In the genomic region with DNA sequence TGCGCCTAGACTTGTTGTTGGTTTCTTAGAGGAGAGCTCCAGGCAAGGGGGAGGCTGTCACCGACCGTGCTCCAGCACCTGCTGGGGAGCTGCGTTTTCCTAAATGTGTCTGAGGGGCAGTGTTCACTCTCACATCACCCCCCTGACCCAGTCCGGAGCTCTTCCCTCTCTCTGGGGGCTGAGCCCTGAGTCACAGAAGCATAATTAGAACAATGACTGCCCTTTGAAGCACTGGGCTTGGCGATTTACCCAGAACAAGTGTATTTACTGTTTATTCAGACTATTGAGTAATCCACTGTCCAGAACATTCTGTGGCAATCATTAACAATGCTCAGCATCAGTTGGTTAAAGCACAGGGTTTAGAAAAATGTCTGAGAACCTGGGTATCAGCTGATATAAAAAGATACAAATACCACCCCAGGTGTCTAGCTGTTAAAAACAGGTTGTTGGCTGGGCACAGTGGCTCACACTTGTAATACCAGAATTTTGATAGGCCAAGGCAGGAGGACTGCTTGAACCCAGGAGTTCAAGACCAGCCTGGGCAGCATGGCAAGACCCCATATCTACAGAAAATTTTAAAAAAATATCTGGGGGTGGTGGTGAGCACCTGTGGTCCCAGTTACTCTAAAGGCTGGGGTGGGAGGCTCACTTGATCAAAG, we compare ENCODE assay signal across 1 cellular context.
TF ChIP-seq lines count a peak whose summit lies in the region.

No MANE protein-coding gene starts in this region.

TF ChIP-seq in HepG2, 621 proteins besides CTCF, POLR2A, EP300 and RAD21 (continued from another document and continues in another):
- TF ChIP-seq, protein P1, sequence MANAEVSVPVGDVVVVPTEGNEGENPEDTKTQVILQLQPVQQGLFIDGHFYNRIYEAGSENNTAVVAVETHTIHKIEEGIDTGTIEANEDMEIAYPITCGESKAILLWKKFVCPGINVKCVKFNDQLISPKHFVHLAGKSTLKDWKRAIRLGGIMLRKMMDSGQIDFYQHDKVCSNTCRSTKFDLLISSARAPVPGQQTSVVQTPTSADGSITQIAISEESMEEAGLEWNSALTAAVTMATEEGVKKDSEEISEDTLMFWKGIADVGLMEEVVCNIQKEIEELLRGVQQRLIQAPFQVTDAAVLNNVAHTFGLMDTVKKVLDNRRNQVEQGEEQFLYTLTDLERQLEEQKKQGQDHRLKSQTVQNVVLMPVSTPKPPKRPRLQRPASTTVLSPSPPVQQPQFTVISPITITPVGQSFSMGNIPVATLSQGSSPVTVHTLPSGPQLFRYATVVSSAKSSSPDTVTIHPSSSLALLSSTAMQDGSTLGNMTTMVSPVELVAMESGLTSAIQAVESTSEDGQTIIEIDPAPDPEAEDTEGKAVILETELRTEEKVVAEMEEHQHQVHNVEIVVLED (CRISPR knock-in tag; IDR thresholded peaks at IDR 0.05; ENCODE audit: borderline replicate concordance) = no peak
- TF ChIP-seq ZNF30 (CRISPR knock-in tag; IDR thresholded peaks at IDR 0.05) (no peak), SALL2 (CRISPR knock-in tag; IDR thresholded peaks at IDR 0.05) (0 out of 2 replicates have a peak, but pooled peaks have one; percentile 45), ZNF12 (CRISPR knock-in tag; IDR thresholded peaks at IDR 0.05) (no peak), HDAC2 (CRISPR knock-in tag; IDR thresholded peaks at IDR 0.05) (peak; percentile 76), MAZ (IDR thresholded peaks at IDR 0.05; ENCODE audit: borderline replicate concordance, low read depth, low read length) (0 out of 2 replicates have a peak, but pooled peaks have one; percentile 33), MAZ (CRISPR knock-in tag; IDR thresholded peaks at IDR 0.05; ENCODE audit: low read depth) (no peak), HOXD1 (CRISPR knock-in tag; IDR thresholded peaks at IDR 0.05) (peak; percentile 50; the same call in 1 of the 2 replicates), ZNF607 (CRISPR knock-in tag; IDR thresholded peaks at IDR 0.05; ENCODE audit: borderline replicate concordance) (0 out of 2 replicates have a peak, but pooled peaks have one; percentile 30), ZNF431 (CRISPR knock-in tag; IDR thresholded peaks at IDR 0.05; ENCODE audit: borderline replicate concordance, low read depth) (peak; percentile 48; the same call in 1 of the 2 replicates), KLF6 (CRISPR knock-in tag; IDR thresholded peaks at IDR 0.05) (peak; percentile 67; the same call in 1 of the 2 replicates), FOXA3 (CRISPR knock-in tag; IDR thresholded peaks at IDR 0.05) (peak; percentile 93), SAP130 (CRISPR knock-in tag; IDR thresholded peaks at IDR 0.05; ENCODE audit: low read depth) (peak; percentile 68), TBL1XR1 (IDR thresholded peaks at IDR 0.05; ENCODE audit: borderline replicate concordance, low read length, partially characterized antibody) (peak; percentile 55), ZMYM3 (CRISPR knock-in tag; IDR thresholded peaks at IDR 0.05) (peak; percentile 76; the same call in 1 of the 2 replicates), CCAR2 (optimal IDR thresholded peaks at IDR 0.05; ENCODE audit: low read depth, low read length) (peak; percentile 39), ZNF17 (CRISPR knock-in tag; IDR thresholded peaks at IDR 0.05) (no peak), SAFB2 (CRISPR knock-in tag; IDR thresholded peaks at IDR 0.05; ENCODE audit: borderline replicate concordance, low read depth) (no peak), ZSCAN29 (CRISPR knock-in tag; conservative IDR thresholded peaks at IDR 0.05) (no peak), CENPBD1 (CRISPR knock-in tag; IDR thresholded peaks at IDR 0.05; ENCODE audit: borderline replicate concordance, low read depth) (no peak), ZNF24 (IDR thresholded peaks at IDR 0.05) (peak; percentile 64; the same call in 1 of the 2 replicates), PITX1 (CRISPR knock-in tag; IDR thresholded peaks at IDR 0.05) (0 out of 2 replicates have a peak, but pooled peaks have one; percentile 38), ZNF788 (CRISPR knock-in tag; IDR thresholded peaks at IDR 0.05; ENCODE audit: borderline replicate concordance) (peak; percentile 31; the same call in 1 of the 2 replicates), NFKBIZ (CRISPR knock-in tag; IDR thresholded peaks at IDR 0.05) (no peak), ZNF468 (CRISPR knock-in tag; IDR thresholded peaks at IDR 0.05) (no peak), ZNF549 (CRISPR knock-in tag; IDR thresholded peaks at IDR 0.05) (no peak), IRF1 (CRISPR knock-in tag; IDR thresholded peaks at IDR 0.05; ENCODE audit: low read depth) (no peak), ZNF567 (CRISPR knock-in tag; IDR thresholded peaks at IDR 0.05; ENCODE audit: borderline replicate concordance) (no peak), ZNF709 (CRISPR knock-in tag; IDR thresholded peaks at IDR 0.05) (no peak), RBFOX2 (IDR thresholded peaks at IDR 0.05; ENCODE audit: low read depth, low read length) (no peak), ZXDC (CRISPR knock-in tag; IDR thresholded peaks at IDR 0.05) (no peak), ZNF614 (CRISPR knock-in tag; IDR thresholded peaks at IDR 0.05; ENCODE audit: borderline replicate concordance) (0 out of 2 replicates have a peak, but pooled peaks have one; percentile 52), THAP11 (CRISPR knock-in tag; IDR thresholded peaks at IDR 0.05) (peak; percentile 76), ZNF816 (CRISPR knock-in tag; IDR thresholded peaks at IDR 0.05; ENCODE audit: borderline replicate concordance) (peak; percentile 83), ZNF644 (CRISPR knock-in tag; IDR thresholded peaks at IDR 0.05; ENCODE audit: low read depth) (peak; percentile 36; the same call in 1 of the 2 replicates), ERF (CRISPR knock-in tag; IDR thresholded peaks at IDR 0.05) (peak; percentile 39; the same call in 1 of the 2 replicates), CBX2 (IDR thresholded peaks at IDR 0.05; ENCODE audit: low read depth, low read length) (no peak), CBX2 (CRISPR knock-in tag; IDR thresholded peaks at IDR 0.05; ENCODE audit: low read depth) (no peak)
- TF ChIP-seq, protein P2, sequence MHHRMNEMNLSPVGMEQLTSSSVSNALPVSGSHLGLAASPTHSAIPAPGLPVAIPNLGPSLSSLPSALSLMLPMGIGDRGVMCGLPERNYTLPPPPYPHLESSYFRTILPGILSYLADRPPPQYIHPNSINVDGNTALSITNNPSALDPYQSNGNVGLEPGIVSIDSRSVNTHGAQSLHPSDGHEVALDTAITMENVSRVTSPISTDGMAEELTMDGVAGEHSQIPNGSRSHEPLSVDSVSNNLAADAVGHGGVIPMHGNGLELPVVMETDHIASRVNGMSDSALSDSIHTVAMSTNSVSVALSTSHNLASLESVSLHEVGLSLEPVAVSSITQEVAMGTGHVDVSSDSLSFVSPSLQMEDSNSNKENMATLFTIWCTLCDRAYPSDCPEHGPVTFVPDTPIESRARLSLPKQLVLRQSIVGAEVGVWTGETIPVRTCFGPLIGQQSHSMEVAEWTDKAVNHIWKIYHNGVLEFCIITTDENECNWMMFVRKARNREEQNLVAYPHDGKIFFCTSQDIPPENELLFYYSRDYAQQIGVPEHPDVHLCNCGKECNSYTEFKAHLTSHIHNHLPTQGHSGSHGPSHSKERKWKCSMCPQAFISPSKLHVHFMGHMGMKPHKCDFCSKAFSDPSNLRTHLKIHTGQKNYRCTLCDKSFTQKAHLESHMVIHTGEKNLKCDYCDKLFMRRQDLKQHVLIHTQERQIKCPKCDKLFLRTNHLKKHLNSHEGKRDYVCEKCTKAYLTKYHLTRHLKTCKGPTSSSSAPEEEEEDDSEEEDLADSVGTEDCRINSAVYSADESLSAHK (CRISPR knock-in tag; IDR thresholded peaks at IDR 0.05; ENCODE audit: borderline replicate concordance) = no peak
- TF ChIP-seq, protein P3, sequence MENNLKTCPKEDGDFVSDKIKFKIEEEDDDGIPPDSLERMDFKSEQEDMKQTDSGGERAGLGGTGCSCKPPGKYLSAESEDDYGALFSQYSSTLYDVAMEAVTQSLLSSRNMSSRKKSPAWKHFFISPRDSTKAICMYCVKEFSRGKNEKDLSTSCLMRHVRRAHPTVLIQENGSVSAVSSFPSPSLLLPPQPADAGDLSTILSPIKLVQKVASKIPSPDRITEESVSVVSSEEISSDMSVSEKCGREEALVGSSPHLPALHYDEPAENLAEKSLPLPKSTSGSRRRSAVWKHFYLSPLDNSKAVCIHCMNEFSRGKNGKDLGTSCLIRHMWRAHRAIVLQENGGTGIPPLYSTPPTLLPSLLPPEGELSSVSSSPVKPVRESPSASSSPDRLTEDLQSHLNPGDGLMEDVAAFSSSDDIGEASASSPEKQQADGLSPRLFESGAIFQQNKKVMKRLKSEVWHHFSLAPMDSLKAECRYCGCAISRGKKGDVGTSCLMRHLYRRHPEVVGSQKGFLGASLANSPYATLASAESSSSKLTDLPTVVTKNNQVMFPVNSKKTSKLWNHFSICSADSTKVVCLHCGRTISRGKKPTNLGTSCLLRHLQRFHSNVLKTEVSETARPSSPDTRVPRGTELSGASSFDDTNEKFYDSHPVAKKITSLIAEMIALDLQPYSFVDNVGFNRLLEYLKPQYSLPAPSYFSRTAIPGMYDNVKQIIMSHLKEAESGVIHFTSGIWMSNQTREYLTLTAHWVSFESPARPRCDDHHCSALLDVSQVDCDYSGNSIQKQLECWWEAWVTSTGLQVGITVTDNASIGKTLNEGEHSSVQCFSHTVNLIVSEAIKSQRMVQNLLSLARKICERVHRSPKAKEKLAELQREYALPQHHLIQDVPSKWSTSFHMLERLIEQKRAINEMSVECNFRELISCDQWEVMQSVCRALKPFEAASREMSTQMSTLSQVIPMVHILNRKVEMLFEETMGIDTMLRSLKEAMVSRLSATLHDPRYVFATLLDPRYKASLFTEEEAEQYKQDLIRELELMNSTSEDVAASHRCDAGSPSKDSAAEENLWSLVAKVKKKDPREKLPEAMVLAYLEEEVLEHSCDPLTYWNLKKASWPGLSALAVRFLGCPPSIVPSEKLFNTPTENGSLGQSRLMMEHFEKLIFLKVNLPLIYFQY (CRISPR knock-in tag; IDR thresholded peaks at IDR 0.05; ENCODE audit: borderline replicate concordance) = peak; percentile 88; the same call in 1 of the 2 replicates
- TF ChIP-seq, protein P4, sequence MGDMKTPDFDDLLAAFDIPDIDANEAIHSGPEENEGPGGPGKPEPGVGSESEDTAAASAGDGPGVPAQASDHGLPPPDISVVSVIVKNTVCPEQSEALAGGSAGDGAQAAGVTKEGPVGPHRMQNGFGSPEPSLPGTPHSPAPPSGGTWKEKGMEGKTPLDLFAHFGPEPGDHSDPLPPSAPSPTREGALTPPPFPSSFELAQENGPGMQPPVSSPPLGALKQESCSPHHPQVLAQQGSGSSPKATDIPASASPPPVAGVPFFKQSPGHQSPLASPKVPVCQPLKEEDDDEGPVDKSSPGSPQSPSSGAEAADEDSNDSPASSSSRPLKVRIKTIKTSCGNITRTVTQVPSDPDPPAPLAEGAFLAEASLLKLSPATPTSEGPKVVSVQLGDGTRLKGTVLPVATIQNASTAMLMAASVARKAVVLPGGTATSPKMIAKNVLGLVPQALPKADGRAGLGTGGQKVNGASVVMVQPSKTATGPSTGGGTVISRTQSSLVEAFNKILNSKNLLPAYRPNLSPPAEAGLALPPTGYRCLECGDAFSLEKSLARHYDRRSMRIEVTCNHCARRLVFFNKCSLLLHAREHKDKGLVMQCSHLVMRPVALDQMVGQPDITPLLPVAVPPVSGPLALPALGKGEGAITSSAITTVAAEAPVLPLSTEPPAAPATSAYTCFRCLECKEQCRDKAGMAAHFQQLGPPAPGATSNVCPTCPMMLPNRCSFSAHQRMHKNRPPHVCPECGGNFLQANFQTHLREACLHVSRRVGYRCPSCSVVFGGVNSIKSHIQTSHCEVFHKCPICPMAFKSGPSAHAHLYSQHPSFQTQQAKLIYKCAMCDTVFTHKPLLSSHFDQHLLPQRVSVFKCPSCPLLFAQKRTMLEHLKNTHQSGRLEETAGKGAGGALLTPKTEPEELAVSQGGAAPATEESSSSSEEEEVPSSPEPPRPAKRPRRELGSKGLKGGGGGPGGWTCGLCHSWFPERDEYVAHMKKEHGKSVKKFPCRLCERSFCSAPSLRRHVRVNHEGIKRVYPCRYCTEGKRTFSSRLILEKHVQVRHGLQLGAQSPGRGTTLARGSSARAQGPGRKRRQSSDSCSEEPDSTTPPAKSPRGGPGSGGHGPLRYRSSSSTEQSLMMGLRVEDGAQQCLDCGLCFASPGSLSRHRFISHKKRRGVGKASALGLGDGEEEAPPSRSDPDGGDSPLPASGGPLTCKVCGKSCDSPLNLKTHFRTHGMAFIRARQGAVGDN (CRISPR knock-in tag; IDR thresholded peaks at IDR 0.05) = peak; percentile 77
- TF ChIP-seq, protein P5, sequence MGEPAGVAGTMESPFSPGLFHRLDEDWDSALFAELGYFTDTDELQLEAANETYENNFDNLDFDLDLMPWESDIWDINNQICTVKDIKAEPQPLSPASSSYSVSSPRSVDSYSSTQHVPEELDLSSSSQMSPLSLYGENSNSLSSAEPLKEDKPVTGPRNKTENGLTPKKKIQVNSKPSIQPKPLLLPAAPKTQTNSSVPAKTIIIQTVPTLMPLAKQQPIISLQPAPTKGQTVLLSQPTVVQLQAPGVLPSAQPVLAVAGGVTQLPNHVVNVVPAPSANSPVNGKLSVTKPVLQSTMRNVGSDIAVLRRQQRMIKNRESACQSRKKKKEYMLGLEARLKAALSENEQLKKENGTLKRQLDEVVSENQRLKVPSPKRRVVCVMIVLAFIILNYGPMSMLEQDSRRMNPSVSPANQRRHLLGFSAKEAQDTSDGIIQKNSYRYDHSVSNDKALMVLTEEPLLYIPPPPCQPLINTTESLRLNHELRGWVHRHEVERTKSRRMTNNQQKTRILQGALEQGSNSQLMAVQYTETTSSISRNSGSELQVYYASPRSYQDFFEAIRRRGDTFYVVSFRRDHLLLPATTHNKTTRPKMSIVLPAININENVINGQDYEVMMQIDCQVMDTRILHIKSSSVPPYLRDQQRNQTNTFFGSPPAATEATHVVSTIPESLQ (CRISPR knock-in tag; conservative IDR thresholded peaks at IDR 0.05) = no peak
